ENCODE assay signal across 30 cellular contexts in genomic region chr17:19018600-19018950, GRCh38. TPM values are rescaled to one million over a fixed set of nuclear protein-coding genes. Genes with fewer than 3 reads are reported as not detected.
A peak's percentile ranks its signal among the peaks of the same experiment; 100 is the strongest.
DNase-seq lines count a peak whose midpoint lies in the region; ATAC-seq, FAIRE-seq and TF ChIP-seq lines count a peak whose summit lies in the region.
"Had no signal": no experiment of that assay in that cellular context is flagged by ENCODE, and none has a peak within 500 bp of the region (broad histone marks: within the 10 kb centered on the region; RNA-seq: fewer than 3 reads in every experiment).

No MANE protein-coding gene starts in this region.

- no peak for TF ChIP-seq POLR2A in endothelial cell of umbilical vein (IDR thresholded peaks at IDR 0.05; ENCODE audit: low read depth, low read length)

- dilution Hi-C loops in endothelial cell of umbilical vein (cut with MboI; ENCODE audit: extremely low pct_ligation_motif_present, low sequenced_read_pairs) = no loop called here

- no peak overlapping the region for H3K4me3 Mint-ChIP-seq in naive thymus-derived CD4-positive, alpha-beta T cell
- H3K4me3 Mint-ChIP-seq in immature natural killer cell = no peak overlapping the region
- H3K4me3 Mint-ChIP-seq: activated naive CD8-positive, alpha-beta T cell treated with anti-CD3 and anti-CD28 coated beads, Interleukin-2, amount 10 ng/mL, durations not matched to agents 7 days and 5 days; natural killer cell; stimulated activated naive CD8-positive, alpha-beta T cell treated with anti-CD3 and anti-CD28 coated beads, Interleukin-15, Interleukin-2, amounts not matched to agents 100 ng/mL and 50 ng/mL, for 24 hours; T-helper 2 cell treated with Interferon-gamma antibody and Interleukin-4, amounts not matched to agents 5 μg/mL and 100 μg/mL, for 36 hours had no signal

- 82 to 87% methylated on average over 6 of the region's 6 CpGs for WGBS in heart right ventricle, 2 donors

- TF ChIP-seq CTCF in heart right ventricle (IDR thresholded peaks at IDR 0.05) = no peak
- no peak for TF ChIP-seq CTCF in endothelial cell of umbilical vein (IDR thresholded peaks at IDR 0.05; ENCODE audit: extremely low read depth in 1 of 2, insufficient read depth in 1 of 2, low read depth in 1 of 2, low read length in 2 of 2)

- intact Hi-C loops in Right ventricle myocardium superior (cut with DNase I) = no loop called here
- intact Hi-C loops in heart right ventricle (cut with DNase I) = no loop called here
- intact Hi-C loops in endothelial cell of umbilical vein (cut with micrococcal nuclease) = no loop called here
- intact Hi-C loops in naive thymus-derived CD4-positive, alpha-beta T cell (cut with micrococcal nuclease) = no loop called here

- H2AFZ ChIP-seq in endothelial cell of umbilical vein (ENCODE audit: low read depth, low read length) = no peak overlapping the region

- DNase-seq in Right ventricle myocardium superior (peak; percentile 23), heart right ventricle (no peak), endothelial cell of umbilical vein (ENCODE audit: low read depth, low spot score) (no peak), immature natural killer cell (no peak), SHP77 treated with DMSO at 0.1 percent for 48 hours (lab: John Stamatoyannopoulos, UW) (no peak)
- peak in 1 of 9 donors; percentile 1 for DNase-seq in naive thymus-derived CD4-positive, alpha-beta T cell
- DNase-seq: activated CD4-positive, CD25-positive, alpha-beta regulatory T cell treated with anti-CD3 and anti-CD28 coated beads, Interleukin-2, amount 50 U/mL, for 72 hours; activated effector memory CD4-positive, alpha-beta T cell treated with Interleukin-2 at 50 U/mL for 16 hours; activated naive CD8-positive, alpha-beta T cell treated with anti-CD3 and anti-CD28 coated beads, Interleukin-2, amount 10 ng/mL, durations not matched to agents 7 days and 5 days; colonic mucosa; effector CD4-positive, alpha-beta T cell; EL; Kasumi-1; midbrain; natural killer cell; NCI-H1417 treated with DMSO at 0.1 percent for 48 hours; NCI-H2081; NCI-H526 treated with DMSO at 0.1 percent for 48 hours; NK-92 treated with Interleukin-12 subunit alpha and Interleukin-12 subunit beta, amount 100 ng/mL, for 24 hours; testis had no signal

- H3K4me1 ChIP-seq in heart right ventricle (no peaks in the 10 kb centered on the region), endothelial cell of umbilical vein (ENCODE audit: control insufficient read depth, extremely low read depth, insufficient read depth, low read length) (no peaks in the 10 kb centered on the region)
- peaks cover 0 to under 1% of the 10 kb centered on the region in 2 donors for H3K4me1 ChIP-seq in naive thymus-derived CD4-positive, alpha-beta T cell (ENCODE audit: control insufficient read depth in 2 of 2, insufficient read depth in 2 of 2, low read length in 2 of 2)
- H3K4me1 ChIP-seq: HAP-1, testis had no signal

- no peaks in the 10 kb centered on the region for H3K79me2 ChIP-seq in endothelial cell of umbilical vein (ENCODE audit: control insufficient read depth, insufficient read depth, low read length)

- no peak overlapping the region for H3K4me2 ChIP-seq in endothelial cell of umbilical vein (ENCODE audit: insufficient read depth, low read length)

- peaks cover 0 to 8% (median 0%) of the 10 kb centered on the region in 7 donors for H3K27me3 ChIP-seq in heart right ventricle
- no peaks in the 10 kb centered on the region for H3K27me3 ChIP-seq in endothelial cell of umbilical vein (ENCODE audit: control insufficient read depth in 2 of 2, insufficient read depth in 2 of 2, low read length in 2 of 2)
- H3K27me3 ChIP-seq in naive thymus-derived CD4-positive, alpha-beta T cell (ENCODE audit: control insufficient read depth in 2 of 2, insufficient read depth in 2 of 2, low read length in 2 of 2) = no peaks in the 10 kb centered on the region
- H3K27me3 ChIP-seq: cardiac muscle cell, colonic mucosa, testis had no signal

- H3K9me3 ChIP-seq in heart right ventricle = no peaks in the 10 kb centered on the region
- no peaks in the 10 kb centered on the region for H3K9me3 ChIP-seq in endothelial cell of umbilical vein (replicated peaks; ENCODE audit: control insufficient read depth, insufficient read depth, low read length)
- no peaks in the 10 kb centered on the region for H3K9me3 ChIP-seq in naive thymus-derived CD4-positive, alpha-beta T cell (ENCODE audit: control insufficient read depth in 2 of 3, low read length in 3 of 3)
- H3K9me3 ChIP-seq: colonic mucosa, HAP-1, testis had no signal

- no peaks in the 10 kb centered on the region for H3K27me3 Mint-ChIP-seq in naive thymus-derived CD4-positive, alpha-beta T cell
- peaks cover 0 to 6% (median 5%) of the 10 kb centered on the region in 3 donors for H3K27me3 Mint-ChIP-seq in immature natural killer cell (ENCODE audit: low read depth in 3 of 3)
- H3K27me3 Mint-ChIP-seq: activated naive CD8-positive, alpha-beta T cell treated with anti-CD3 and anti-CD28 coated beads, Interleukin-2, amount 10 ng/mL, durations not matched to agents 7 days and 5 days; stimulated activated naive CD8-positive, alpha-beta T cell treated with anti-CD3 and anti-CD28 coated beads, Interleukin-15, Interleukin-2, amounts not matched to agents 100 ng/mL and 50 ng/mL, for 24 hours had no signal

- H4K20me1 ChIP-seq in endothelial cell of umbilical vein (replicated peaks; ENCODE audit: control insufficient read depth, extremely low read depth, insufficient read depth, low read length) = no peaks in the 10 kb centered on the region

- H3K9me3 Mint-ChIP-seq in naive thymus-derived CD4-positive, alpha-beta T cell = no peaks in the 10 kb centered on the region
- no peaks in the 10 kb centered on the region for H3K9me3 Mint-ChIP-seq in immature natural killer cell
- H3K9me3 Mint-ChIP-seq: activated naive CD8-positive, alpha-beta T cell treated with anti-CD3 and anti-CD28 coated beads, Interleukin-2, amount 10 ng/mL, durations not matched to agents 7 days and 5 days; natural killer cell; stimulated activated naive CD8-positive, alpha-beta T cell treated with anti-CD3 and anti-CD28 coated beads, Interleukin-15, Interleukin-2, amounts not matched to agents 100 ng/mL and 50 ng/mL, for 24 hours; T-helper 2 cell treated with Interferon-gamma antibody and Interleukin-4, amounts not matched to agents 5 μg/mL and 100 μg/mL, for 36 hours had no signal

- BruUV-seq in endothelial cell of umbilical vein (replicated peaks; lab: Mats Ljungman, UMichigan) = TSS peak; percentile 36

- no peaks in the 10 kb centered on the region for H3K9me1 ChIP-seq in endothelial cell of umbilical vein (replicated peaks; ENCODE audit: control insufficient read depth, extremely low read depth, insufficient read depth, low read length)

- H3K27ac Mint-ChIP-seq in naive thymus-derived CD4-positive, alpha-beta T cell = peak overlapping the region in 7 of 9 donors; percentile 41 to 80 (median 60)
- no peak overlapping the region for H3K27ac Mint-ChIP-seq in immature natural killer cell
- H3K27ac Mint-ChIP-seq: activated naive CD8-positive, alpha-beta T cell treated with anti-CD3 and anti-CD28 coated beads, Interleukin-2, amount 10 ng/mL, durations not matched to agents 7 days and 5 days; natural killer cell; stimulated activated naive CD8-positive, alpha-beta T cell treated with anti-CD3 and anti-CD28 coated beads, Interleukin-15, Interleukin-2, amounts not matched to agents 100 ng/mL and 50 ng/mL, for 24 hours; T-helper 2 cell treated with Interferon-gamma antibody and Interleukin-4, amounts not matched to agents 5 μg/mL and 100 μg/mL, for 36 hours had no signal

- POLR2A ChIA-PET in endothelial cell of umbilical vein (lab: Charles Lee) = no interaction called here
- POLR2A ChIA-PET in naive thymus-derived CD4-positive, alpha-beta T cell (lab: Charles Lee) = interaction anchor here (0.7 to 1.4 kb wide), 3 partner anchors 11 to 70 kb away, joined by 3 to 5 read pairs (median 3); no protein-coding TSS in a partner anchor

- H3K9ac ChIP-seq in endothelial cell of umbilical vein (replicated peaks; ENCODE audit: extremely low read depth, insufficient read depth, low read length) = no peak overlapping the region

- H3K4me1 Mint-ChIP-seq in naive thymus-derived CD4-positive, alpha-beta T cell = peaks cover under 1 to 39% (median 31%) of the 10 kb centered on the region in 7 donors
- H3K4me1 Mint-ChIP-seq in immature natural killer cell = no peaks in the 10 kb centered on the region

- H3K27ac ChIP-seq in heart right ventricle (no peak overlapping the region), endothelial cell of umbilical vein (ENCODE audit: insufficient read depth, low read depth, low read length) (no peak overlapping the region)
- peak overlapping the region; percentile 35 for H3K27ac ChIP-seq in naive thymus-derived CD4-positive, alpha-beta T cell (ENCODE audit: low read depth, low read length)
- H3K27ac ChIP-seq: cardiac muscle cell, colonic mucosa, epithelial cell of prostate, testis had no signal

- CTCF ChIA-PET in endothelial cell of umbilical vein (lab: Charles Lee) = interaction anchor here (1.6 kb wide), 1 partner anchor 58 kb away, joined by 10 read pairs; no protein-coding TSS in a partner anchor
- CTCF ChIA-PET in naive thymus-derived CD4-positive, alpha-beta T cell (lab: Charles Lee) = no interaction called here

- peaks cover 0 to 13% (median 1%) of the 10 kb centered on the region in 5 donors for H3K36me3 Mint-ChIP-seq in naive thymus-derived CD4-positive, alpha-beta T cell
- H3K36me3 Mint-ChIP-seq in immature natural killer cell = peaks cover 0 to 8% (median 3%) of the 10 kb centered on the region in 3 donors
- H3K36me3 Mint-ChIP-seq: natural killer cell had no signal

- H3K4me3 ChIP-seq in heart right ventricle = no peak overlapping the region
- no peak overlapping the region for H3K4me3 ChIP-seq in endothelial cell of umbilical vein (replicated peaks in 1 of 3; ENCODE audit: insufficient read depth in 1 of 3, low read depth in 1 of 3, low read length in 3 of 3)
- no peak overlapping the region for H3K4me3 ChIP-seq in naive thymus-derived CD4-positive, alpha-beta T cell (ENCODE audit: low read length)
- H3K4me3 ChIP-seq: cardiac muscle cell, colonic mucosa, HAP-1, testis had no signal

- no peak for FAIRE-seq in endothelial cell of umbilical vein (lab: Jason Lieb, UNC)
- FAIRE-seq: astrocyte, GM12892, small intestine had no signal

- ATAC-seq in Right ventricle myocardium superior (ENCODE audit: poor library complexity) = no peak
- no peak for ATAC-seq in heart right ventricle
- no peak for ATAC-seq in naive thymus-derived CD4-positive, alpha-beta T cell
- ATAC-seq in HG03378 (IDR thresholded peaks at IDR 0.05; ENCODE audit: unreplicated experiment) = no peak
- ATAC-seq: natural killer cell, Panc1 had no signal

- H3K36me3 ChIP-seq in heart right ventricle = peaks cover 0 to 5% (median 0%) of the 10 kb centered on the region in 9 donors
- H3K36me3 ChIP-seq in endothelial cell of umbilical vein (ENCODE audit: control insufficient read depth in 2 of 2, extremely low read depth in 1 of 2, insufficient read depth in 2 of 2, low read length in 2 of 2) = peaks cover 0 to 11% of the 10 kb centered on the region in 2 experiments
- peaks cover 0 to 46% (median 3%) of the 10 kb centered on the region in 3 experiments for H3K36me3 ChIP-seq in naive thymus-derived CD4-positive, alpha-beta T cell (ENCODE audit: control insufficient read depth in 2 of 3, insufficient read depth in 3 of 3, low read length in 3 of 3)
- H3K36me3 ChIP-seq: cardiac muscle cell, colonic mucosa, HAP-1 had no signal

RNA-seq across cellular contexts. Expression of gene FAM83G, which starts 14.0 kb away (rescaled TPM):
- 1.9 TPM for total RNA-seq in Right ventricle myocardium superior
- 1 to 10 TPM in 9 of 10 donors, under 1 TPM in 1; 0.96 to 4.0 (median 1.7) TPM for total RNA-seq in heart right ventricle
- 1 to 10 TPM; 1.1 to 5.5 TPM for polyA plus RNA-seq in heart right ventricle
- total RNA-seq in endothelial cell of umbilical vein = 10.9 and 11.1 TPM in 2 replicates
- polyA plus RNA-seq in endothelial cell of umbilical vein = 7.0 and 8.2 TPM in 2 replicates
- 5.4 and 6.6 TPM in 2 replicates for polyA plus RNA-seq in endothelial cell of umbilical vein (2011; cell fraction: cytosol; rRNA removed)
- polyA plus RNA-seq in endothelial cell of umbilical vein (2011; cell fraction: nucleus; rRNA removed) = 10.4 and 10.9 TPM in 2 replicates
- 8.6 and 10.0 TPM in 2 replicates for polyA plus RNA-seq in endothelial cell of umbilical vein (2012)
- 7.3 and 8.5 TPM in 2 replicates for polyA minus RNA-seq in endothelial cell of umbilical vein
- polyA minus RNA-seq in endothelial cell of umbilical vein (2011; cell fraction: cytosol; rRNA and poly(A)+ RNA removed) = 12.8 TPM
- polyA minus RNA-seq in endothelial cell of umbilical vein (2011; cell fraction: nucleus; rRNA and poly(A)+ RNA removed) = 6.1 and 8.1 TPM in 2 replicates
- total RNA-seq in naive thymus-derived CD4-positive, alpha-beta T cell = 1 to 10 TPM; 3.9 to 9.1 (median 6.9) TPM
- polyA plus RNA-seq in naive thymus-derived CD4-positive, alpha-beta T cell = 1 to 10 TPM; 1.6 to 3.6 TPM
- 1 to 10 TPM in 2 of 3 donors, under 1 TPM in 1; 0.81 to 3.7 (median 1.9) TPM for polyA plus RNA-seq in immature natural killer cell

RNA-seq across cellular contexts. Expression of gene GRAP, which starts 28.2 kb away (rescaled TPM):
- total RNA-seq in Right ventricle myocardium superior (2.0 TPM), heart right ventricle (1 to 10 TPM in 9 of 10 donors, under 1 TPM in 1; 0.99 to 3.6 (median 2.2) TPM), endothelial cell of umbilical vein (43.6 and 44.5 TPM in 2 replicates)
- polyA plus RNA-seq in heart right ventricle (1 to 10 TPM; 2.6 to 3.7 TPM), endothelial cell of umbilical vein (32.1 and 40.7 TPM in 2 replicates), immature natural killer cell (10 to 100 TPM in 2 of 3 donors, 1 to 10 TPM in 1; 5.2 to 19.0 (median 18.3) TPM)
- 22.5 and 26.6 TPM in 2 replicates for polyA plus RNA-seq in endothelial cell of umbilical vein (2011; cell fraction: cytosol; rRNA removed)
- 27.1 and 37.5 TPM in 2 replicates for polyA plus RNA-seq in endothelial cell of umbilical vein (2011; cell fraction: nucleus; rRNA removed)
- 15.6 and 32.2 TPM in 2 replicates for polyA plus RNA-seq in endothelial cell of umbilical vein (2012)
- polyA minus RNA-seq in endothelial cell of umbilical vein = 15.8 and 17.1 TPM in 2 replicates
- not detected for polyA minus RNA-seq in endothelial cell of umbilical vein (2011; cell fraction: cytosol; rRNA and poly(A)+ RNA removed)
- polyA minus RNA-seq in endothelial cell of umbilical vein (2011; cell fraction: nucleus; rRNA and poly(A)+ RNA removed) = 10.3 and 14.8 TPM in 2 replicates
- total RNA-seq in naive thymus-derived CD4-positive, alpha-beta T cell = 10 to 100 TPM; 31.9 to 85.5 (median 45.6) TPM
- polyA plus RNA-seq in naive thymus-derived CD4-positive, alpha-beta T cell = 100 to 1,000 TPM in 1 of 2 donors, 10 to 100 TPM in 1; 97.6 to 162 TPM
- polyA plus RNA-seq: cardiac muscle cell had no signal

Comparison
In these comparisons a context has a peak if more than half of its experiments do, and no peak if none do; other contexts are left out.
1. H3K27ac Mint-ChIP-seq: peak in naive thymus-derived CD4-positive, alpha-beta T cell (7 of 9); none in immature natural killer cell (0 of 6).